In genomic region chr6:88741071-88741470, GRCh38 we compare ENCODE assay signal across 1 cellular context.
TF ChIP-seq lines count a peak whose summit lies in the region.

No MANE protein-coding gene starts in this region.

TF ChIP-seq in HEK293, 187 proteins besides CTCF, POLR2A, EP300 and RAD21 (continued from another document):
- TF ChIP-seq ZNF280D (tag by site-specific recombination; IDR thresholded peaks at IDR 0.05) (0 out of 2 replicates have a peak, but pooled peaks have one; percentile 38), ZNF146 (tag by site-specific recombination; IDR thresholded peaks at IDR 0.05) (peak; percentile 75)
